ENCODE assay signal across 22 cellular contexts in genomic region chr1:20538760-20539551, GRCh38. TPM values are rescaled to one million over a fixed set of nuclear protein-coding genes. Genes with fewer than 3 reads are reported as not detected.
DNase-seq lines count a peak whose midpoint lies in the region; ATAC-seq and TF ChIP-seq lines count a peak whose summit lies in the region.
"Had no signal": no experiment of that assay in that cellular context is flagged by ENCODE, and none has a peak within 500 bp of the region (broad histone marks: within the 10 kb centered on the region; RNA-seq: fewer than 3 reads in every experiment).

No MANE protein-coding gene starts in this region.

- POLR2A ChIA-PET in PC-9 (lab: Charles Lee; ENCODE audit: unreplicated experiment) = no interaction called here

- no peak overlapping the region for H3K27ac Mint-ChIP-seq in activated T-cell treated with anti-CD3 and anti-CD28 coated beads, Interleukin-2, amount 50 U/mL, for 72 hours
- H3K27ac Mint-ChIP-seq: CD8-positive, alpha-beta memory T cell had no signal

- no peaks in the 10 kb centered on the region for H3K9me2 ChIP-seq in PC-9 (ENCODE audit: insufficient read depth)

- CTCF ChIA-PET in PC-9 (lab: Charles Lee) = no interaction called here

- H3K27ac ChIP-seq in PC-9 (no peak overlapping the region), vagina (no peak overlapping the region)
- H3K27ac ChIP-seq: C4-2B, SK-N-MC had no signal

- DNase-seq in DMS153 (lab: John Stamatoyannopoulos, UW) (peak; percentile 6), DMS153 treated with DMSO at 0.1 percent for 48 hours (lab: John Stamatoyannopoulos, UW; ENCODE audit: unreplicated experiment) (no peak), DMS53 treated with DMSO at 0.1 percent for 48 hours (lab: John Stamatoyannopoulos, UW; ENCODE audit: unreplicated experiment) (peak; percentile 44), PC-9 (peak in 1 of 2 experiments; percentile 62), iris pigment epithelial cell (ENCODE audit: low read depth) (peak; percentile 15), vagina (ENCODE audit: extremely low spot score in 2 of 2) (no peak)
- DNase-seq in activated T-cell treated with anti-CD3 and anti-CD28 coated beads, Interleukin-2, amount 50 U/mL, for 72 hours = no peak
- DNase-seq: 8988T; AML-193; CD8-positive, alpha-beta memory T cell; DMS79 treated with DMSO at 0.1 percent for 48 hours; Karpas-422; MG63; NCI-H1092; NCI-H1436; NCI-H524; RPMI8226; SHP77; SW 1271 had no signal

- H3K4me1 Mint-ChIP-seq in activated T-cell treated with anti-CD3 and anti-CD28 coated beads, Interleukin-2, amount 50 U/mL, for 72 hours (ENCODE audit: low read depth) = no peaks in the 10 kb centered on the region
- H3K4me1 Mint-ChIP-seq: CD8-positive, alpha-beta memory T cell had no signal

- TF ChIP-seq CTCF in PC-9 (conservative IDR thresholded peaks at IDR 0.05) = no peak
- TF ChIP-seq CTCF in vagina (IDR thresholded peaks at IDR 0.05) = no peak

- H3F3A ChIP-seq in PC-9 (ENCODE audit: insufficient read depth, low read depth) = peaks cover 17% of the 10 kb centered on the region

- peak overlapping the region; percentile 10; the same call in 1 of the 2 replicates for H3K4me2 ChIP-seq in PC-9

- no peak for ATAC-seq in activated T-cell treated with anti-CD3 and anti-CD28 coated beads, Interleukin-2, amount 50 U/mL, for 72 hours (replicated peaks in 1 of 2)
- no peak for ATAC-seq in GM19395 (IDR thresholded peaks at IDR 0.05; ENCODE audit: unreplicated experiment)

- no peaks in the 10 kb centered on the region for H3K9me3 ChIP-seq in PC-9 (ENCODE audit: insufficient read depth, low read depth)
- H3K9me3 ChIP-seq in vagina = no peaks in the 10 kb centered on the region

- H3K4me1 ChIP-seq in PC-9 (replicated peaks; ENCODE audit: insufficient read depth) (peaks cover 25% of the 10 kb centered on the region), vagina (no peaks in the 10 kb centered on the region)

- H3K4me3 Mint-ChIP-seq in activated T-cell treated with anti-CD3 and anti-CD28 coated beads, Interleukin-2, amount 50 U/mL, for 72 hours = no peak overlapping the region
- H3K4me3 Mint-ChIP-seq: CD8-positive, alpha-beta memory T cell had no signal

- no peak overlapping the region for H3K4me3 ChIP-seq in PC-9
- no peak overlapping the region for H3K4me3 ChIP-seq in vagina
- H3K4me3 ChIP-seq: MG63, SK-N-MC had no signal

- H3K27me3 ChIP-seq in PC-9 (ENCODE audit: insufficient read depth, low read depth) (no peaks in the 10 kb centered on the region), vagina (no peaks in the 10 kb centered on the region)
- H3K27me3 ChIP-seq: MG63 had no signal

- intact Hi-C loops in PC-9 (cut with micrococcal nuclease; ENCODE audit: unreplicated experiment) (no loop called here), vagina (cut with DNase I) (loop anchor here (5.0 kb wide), 1 partner anchor 1848 kb away; no protein-coding TSS in a partner anchor)

- H2AFZ ChIP-seq in PC-9 = no peak overlapping the region

- H4K20me1 ChIP-seq in PC-9 (ENCODE audit: insufficient read depth) = no peaks in the 10 kb centered on the region

- H3K79me2 ChIP-seq in PC-9 (ENCODE audit: low read depth) = no peaks in the 10 kb centered on the region

- BruUV-seq in PC-9 (replicated peaks; lab: Mats Ljungman, UMichigan) = no TSS peak

- H3K9me3 Mint-ChIP-seq in activated T-cell treated with anti-CD3 and anti-CD28 coated beads, Interleukin-2, amount 50 U/mL, for 72 hours = no peaks in the 10 kb centered on the region
- H3K9me3 Mint-ChIP-seq: CD8-positive, alpha-beta memory T cell had no signal

- no peaks in the 10 kb centered on the region for H3K36me3 Mint-ChIP-seq in activated T-cell treated with anti-CD3 and anti-CD28 coated beads, Interleukin-2, amount 50 U/mL, for 72 hours (ENCODE audit: insufficient read depth in 2 of 2)
- H3K36me3 Mint-ChIP-seq: CD8-positive, alpha-beta memory T cell had no signal

- TF ChIP-seq POLR2A in vagina (IDR thresholded peaks at IDR 0.05) = no peak

- no peaks in the 10 kb centered on the region for H3K36me3 ChIP-seq in PC-9 (ENCODE audit: low read depth)
- no peaks in the 10 kb centered on the region for H3K36me3 ChIP-seq in vagina
- H3K36me3 ChIP-seq: MG63 had no signal

- H3K27me3 Mint-ChIP-seq in activated T-cell treated with anti-CD3 and anti-CD28 coated beads, Interleukin-2, amount 50 U/mL, for 72 hours (ENCODE audit: low read depth) = peaks cover 66% of the 10 kb centered on the region

RNA-seq across cellular contexts. Expression of gene FAM43B, which starts 13.4 kb away (rescaled TPM):
- total RNA-seq in PC-9 (2021) (not detected in 2 replicates), vagina (not detected)
- total RNA-seq in activated T-cell treated with anti-CD3 and anti-CD28 coated beads, Interleukin-2, amount 50 U/mL, for 72 hours = not detected
- total RNA-seq: CD8-positive, alpha-beta memory T cell had no signal

RNA-seq across cellular contexts. Expression of gene MUL1, which starts 31.0 kb away (rescaled TPM):
- total RNA-seq in PC-9 (2021) (21.9 and 22.8 TPM in 2 replicates), vagina (19.9 TPM)
- 10 to 100 TPM; 17.0 to 20.1 TPM for total RNA-seq in activated T-cell treated with anti-CD3 and anti-CD28 coated beads, Interleukin-2, amount 50 U/mL, for 72 hours

RNA-seq across cellular contexts. Expression of gene CDA, which starts 49.9 kb away (rescaled TPM):
- total RNA-seq in PC-9 (2021) = 41.9 and 56.6 TPM in 2 replicates
- not detected for total RNA-seq in activated T-cell treated with anti-CD3 and anti-CD28 coated beads, Interleukin-2, amount 50 U/mL, for 72 hours
- 16.0 TPM for total RNA-seq in vagina
- total RNA-seq: CD8-positive, alpha-beta memory T cell had no signal

RNA-seq across cellular contexts. Expression of gene CAMK2N1, which starts 52.9 kb away (rescaled TPM):
- total RNA-seq in PC-9 (2021) = 34.9 and 44.6 TPM in 2 replicates
- 1 to 10 TPM; 1.2 to 3.0 TPM for total RNA-seq in activated T-cell treated with anti-CD3 and anti-CD28 coated beads, Interleukin-2, amount 50 U/mL, for 72 hours
- total RNA-seq in vagina = 18.9 TPM

Comparison
In these comparisons a context has a peak if more than half of its experiments do, and no peak if none do; other contexts are left out.
1. DNase-seq: peak in DMS153 (single experiment), DMS53 treated with DMSO at 0.1 percent for 48 hours (single experiment) and iris pigment epithelial cell (single experiment); none in DMS153 treated with DMSO at 0.1 percent for 48 hours (single experiment), activated T-cell treated with anti-CD3 and anti-CD28 coated beads, Interleukin-2, amount 50 U/mL, for 72 hours (0 of 2) and vagina (0 of 2).
2. RNA of gene CDA, which starts 49.9 kb away (total RNA-seq): 41.9 to 56.6 TPM in PC-9 and 16.0 TPM in vagina (single experiment); not detected in activated T-cell treated with anti-CD3 and anti-CD28 coated beads, Interleukin-2, amount 50 U/mL, for 72 hours; every median in the first group is over 10 times any median in the second.